ENCODE assay signal across 12 cellular contexts in genomic region chrX:120486786-120487185, GRCh38. TPM values are rescaled to one million over a fixed set of nuclear protein-coding genes. Genes with fewer than 3 reads are reported as not detected.
A peak's percentile ranks its signal among the peaks of the same experiment; 100 is the strongest.
DNase-seq lines count a peak whose midpoint lies in the region; ATAC-seq, FAIRE-seq and TF ChIP-seq lines count a peak whose summit lies in the region.
"Had no signal": no experiment of that assay in that cellular context is flagged by ENCODE, and none has a peak within 500 bp of the region (broad histone marks: within the 10 kb centered on the region; RNA-seq: fewer than 3 reads in every experiment).

No MANE protein-coding gene starts in this region.

- peaks cover 14% of the 10 kb centered on the region for H3K4me1 Mint-ChIP-seq in activated B cell treated with CpG ODN at 0.5 μM for 24 hours
- H3K4me1 Mint-ChIP-seq in type B pancreatic cell (ENCODE audit: unreplicated experiment): peaks cover 3% of the 10 kb centered on the region
- peaks cover 24% of the 10 kb centered on the region for H3K4me1 Mint-ChIP-seq in activated T-cell treated with anti-CD3 and anti-CD28 coated beads, Interleukin-2, amount 50 U/mL, for 24 hours (ENCODE audit: low read depth)

- H3K27me3 Mint-ChIP-seq in activated B cell treated with CpG ODN at 0.5 μM for 24 hours (no peaks in the 10 kb centered on the region), type B pancreatic cell (no peaks in the 10 kb centered on the region)
- peaks cover 3% of the 10 kb centered on the region for H3K27me3 Mint-ChIP-seq in activated T-cell treated with anti-CD3 and anti-CD28 coated beads, Interleukin-2, amount 50 U/mL, for 24 hours

- TF ChIP-seq CTCF in left ventricle myocardium inferior (IDR thresholded peaks at IDR 0.05; ENCODE audit: borderline replicate concordance): no peak
- TF ChIP-seq CTCF in activated B cell treated with CpG ODN at 0.5 μM for 24 hours (IDR thresholded peaks at IDR 0.05): no peak
- no peak for TF ChIP-seq CTCF in HepG2 (CRISPR knock-in tag; IDR thresholded peaks at IDR 0.05)
- no peak for TF ChIP-seq CTCF in type B pancreatic cell (conservative IDR thresholded peaks at IDR 0.05)

- WGBS in HepG2 (ENCODE audit: low lambda C conversion rate): 1% methylated on average over 9 of the region's 9 CpGs

- peaks cover 4% of the 10 kb centered on the region for H3K4me1 ChIP-seq in left ventricle myocardium inferior
- peaks cover 29% of the 10 kb centered on the region for H3K4me1 ChIP-seq in HepG2 (ENCODE audit: insufficient read depth, low read length)
- H3K4me1 ChIP-seq: foreskin keratinocyte had no signal

- intact Hi-C loops in left ventricle myocardium inferior (cut with micrococcal nuclease): no loop called here
- intact Hi-C loops in left cardiac atrium (cut with DNase I): no loop called here
- intact Hi-C loops in activated B cell treated with CpG ODN at 0.5 μM for 24 hours (cut with micrococcal nuclease): loop anchor here (2.0 to 5.0 kb wide), 2 partner anchors 74 to 146 kb away; partner anchors contain the start of genes C1GALT1C1 and CUL4B
- intact Hi-C loops in HepG2 (cut with micrococcal nuclease; ENCODE audit: unreplicated experiment): loop anchor here (2.0 kb wide), 1 partner anchor 20 kb away; no protein-coding TSS in a partner anchor

- H3K36me3 ChIP-seq in left ventricle myocardium inferior: no peaks in the 10 kb centered on the region
- no peaks in the 10 kb centered on the region for H3K36me3 ChIP-seq in HepG2 (replicated peaks in 1 of 2; ENCODE audit: control insufficient read depth in 1 of 2, insufficient read depth in 2 of 2, low read length in 2 of 2)
- H3K36me3 ChIP-seq: SJSA1 had no signal

- POLR2A ChIA-PET in activated B cell treated with CpG ODN at 0.5 μM for 24 hours (lab: Charles Lee) (interaction anchor here (0.5 to 1.6 kb wide), 4 partner anchors 18 to 117 kb away, joined by 5 to 16 read pairs (median 8); partner anchors contain the start of genes CUL4B, LAMP2 and MCTS1), HepG2 (lab: Yijun Ruan, JAX) (interaction anchor here (1.1 to 2.1 kb wide), 4 partner anchors 25 to 266 kb away, joined by 3 to 20 read pairs (median 8); partner anchors contain the start of genes C1GALT1C1 and CUL4B)

- no peaks in the 10 kb centered on the region for H3K79me2 ChIP-seq in HepG2 (ENCODE audit: insufficient read depth, low read length)

- ATAC-seq in left cardiac atrium (no peak), activated B cell treated with CpG ODN at 0.5 μM for 24 hours (ENCODE audit: low read depth) (no peak), HepG2 (peak; percentile 74), HG02885 (IDR thresholded peaks at IDR 0.05; ENCODE audit: poor library complexity, unreplicated experiment) (no peak)

- H3K4me3 Mint-ChIP-seq in activated B cell treated with CpG ODN at 0.5 μM for 24 hours (peak overlapping the region; percentile 15), type B pancreatic cell (peak overlapping the region; percentile 22)
- H3K4me3 Mint-ChIP-seq in activated T-cell treated with anti-CD3 and anti-CD28 coated beads, Interleukin-2, amount 50 U/mL, for 24 hours: no peak overlapping the region

- peak; percentile 58 for FAIRE-seq in HepG2 (lab: Jason Lieb, UNC)
- FAIRE-seq: D721Med had no signal

- H3K9me3 ChIP-seq in left ventricle myocardium inferior (replicated peaks) (no peaks in the 10 kb centered on the region), HepG2 (ENCODE audit: low read length) (no peaks in the 10 kb centered on the region)
- H3K9me3 ChIP-seq: SJSA1 had no signal

- H3K36me3 Mint-ChIP-seq in activated B cell treated with CpG ODN at 0.5 μM for 24 hours (ENCODE audit: low read depth) (no peaks in the 10 kb centered on the region), type B pancreatic cell (peaks cover 5% of the 10 kb centered on the region)
- H3K36me3 Mint-ChIP-seq in activated T-cell treated with anti-CD3 and anti-CD28 coated beads, Interleukin-2, amount 50 U/mL, for 24 hours (ENCODE audit: low read depth): no peaks in the 10 kb centered on the region
- H3K36me3 Mint-ChIP-seq: natural killer cell had no signal

- H3K27ac Mint-ChIP-seq in activated B cell treated with CpG ODN at 0.5 μM for 24 hours (no peak overlapping the region), type B pancreatic cell (no peak overlapping the region)
- H3K27ac Mint-ChIP-seq in activated T-cell treated with anti-CD3 and anti-CD28 coated beads, Interleukin-2, amount 50 U/mL, for 24 hours: no peak overlapping the region

- in situ Hi-C loops in HepG2 (cut with HindIII; ENCODE audit: extremely low pct_ligation_motif_present, low pct_unique_long_range_greater_than_20kb): no loop called here

- no peak for TF ChIP-seq RAD21 in HepG2 (CRISPR knock-in tag; IDR thresholded peaks at IDR 0.05)

- H4K20me1 ChIP-seq in HepG2 (ENCODE audit: insufficient read depth, low read length): no peaks in the 10 kb centered on the region

- TF ChIP-seq POLR2A in HepG2 (IDR thresholded peaks at IDR 0.05; ENCODE audit: insufficient read depth in 1 of 2, low read depth in 2 of 2, low read length in 2 of 2): no peak

- DNase-seq in left ventricle myocardium inferior (no peak), left cardiac atrium (no peak), activated B cell treated with CpG ODN at 0.5 μM for 24 hours (no peak), HepG2 (ENCODE audit: low spot score) (peak; percentile 81), type B pancreatic cell (ENCODE audit: extremely low spot score, unreplicated experiment) (no peak), NCI-H1694 (lab: John Stamatoyannopoulos, UW) (no peak)
- no peak for DNase-seq in activated T-cell treated with anti-CD3 and anti-CD28 coated beads, Interleukin-2, amount 50 U/mL, for 24 hours

- H3K4me3 ChIP-seq in left ventricle myocardium inferior: no peak overlapping the region
- peak overlapping the region in 2 of 3 experiments; percentile 8 to 55; a peak in 3 of 6 replicates for H3K4me3 ChIP-seq in HepG2 (replicated peaks in 1 of 3; ENCODE audit: insufficient read depth in 1 of 3, low read depth in 2 of 3, low read length in 3 of 3)

- H3K27ac ChIP-seq in left ventricle myocardium inferior (replicated peaks): peak overlapping the region; percentile 93
- H3K27ac ChIP-seq in HepG2 (ENCODE audit: extremely low read length, insufficient read depth, low read length): peak overlapping the region; percentile 91
- H3K27ac ChIP-seq: foreskin keratinocyte, SJSA1 had no signal

- no peak overlapping the region for H2AFZ ChIP-seq in HepG2 (ENCODE audit: low read length)

- peak overlapping the region; percentile 80 for H3K4me2 ChIP-seq in HepG2 (ENCODE audit: low read depth, low read length)

- CTCF ChIA-PET in activated B cell treated with CpG ODN at 0.5 μM for 24 hours (lab: Charles Lee): interaction anchor here (0.7 to 1.1 kb wide), 2 partner anchors 18 to 70 kb away, joined by 3 to 5 read pairs; partner anchors contain the start of gene LAMP2
- CTCF ChIA-PET in HepG2 (lab: Yijun Ruan, JAX; ENCODE audit: low intra/inter-chr PET ratio, low total read pairs): no interaction called here

- no TSS peak for BruUV-seq in HepG2 (replicated peaks; lab: Mats Ljungman, UMichigan)

- H3K9me3 Mint-ChIP-seq in activated B cell treated with CpG ODN at 0.5 μM for 24 hours (no peaks in the 10 kb centered on the region), type B pancreatic cell (no peaks in the 10 kb centered on the region)
- no peaks in the 10 kb centered on the region for H3K9me3 Mint-ChIP-seq in activated T-cell treated with anti-CD3 and anti-CD28 coated beads, Interleukin-2, amount 50 U/mL, for 24 hours
- H3K9me3 Mint-ChIP-seq: natural killer cell had no signal

- H3K9ac ChIP-seq in HepG2 (ENCODE audit: insufficient read depth, low read depth, low read length): peak overlapping the region; percentile 64

- H3K27me3 ChIP-seq in left ventricle myocardium inferior (ENCODE audit: low read depth): no peaks in the 10 kb centered on the region
- no peaks in the 10 kb centered on the region for H3K27me3 ChIP-seq in HepG2 (ENCODE audit: control insufficient read depth in 1 of 2, insufficient read depth in 2 of 2, low read length in 2 of 2)
- H3K27me3 ChIP-seq: foreskin keratinocyte, SJSA1 had no signal

- TF ChIP-seq EP300 in HepG2 (IDR thresholded peaks at IDR 0.05; ENCODE audit: low read depth in 2 of 2, low read length in 2 of 2) (peak in 1 of 2 experiments; percentile 79; a peak in 2 of 4 replicates), HepG2 (CRISPR knock-in tag; IDR thresholded peaks at IDR 0.05; ENCODE audit: borderline replicate concordance) (no peak; the same call in 1 of the 2 replicates)

RNA-seq across cellular contexts. Expression of gene LAMP2, which starts 17.7 kb away (rescaled TPM):
- 54.7 TPM for total RNA-seq in left ventricle myocardium inferior
- 10 to 100 TPM; 69.3 to 75.2 TPM for total RNA-seq in left cardiac atrium
- 29.7 and 32.6 TPM in 2 replicates for total RNA-seq in activated B cell treated with CpG ODN at 0.5 μM for 24 hours
- total RNA-seq in HepG2 (2016; rRNA removed; fragmentation: Illumina TruSeq; extraction: Trizol): 63.0 and 127 TPM in 2 replicates
- total RNA-seq in HepG2 (2016; cell fraction: cytosol; rRNA removed; fragmentation: Illumina TruSeq; extraction: Trizol; ENCODE audit: low read depth): 6.3 and 8.5 TPM in 2 replicates
- total RNA-seq in HepG2 (2016; cell fraction: insoluble cytoplasmic fraction; rRNA removed; fragmentation: Illumina TruSeq; extraction: Trizol): 61.8 and 127 TPM in 2 replicates
- 14.0 and 16.8 TPM in 2 replicates for total RNA-seq in HepG2 (2016; cell fraction: membrane; rRNA removed; fragmentation: Illumina TruSeq; extraction: Trizol)
- 117 and 132 TPM in 2 replicates for total RNA-seq in HepG2 (2016; cell fraction: nucleus; rRNA removed; fragmentation: Illumina TruSeq; extraction: Trizol)
- 143 and 170 TPM in 2 replicates for polyA plus RNA-seq in HepG2 (2011; rRNA removed)
- 88.8 and 129 TPM in 2 replicates for polyA plus RNA-seq in HepG2 (2011; cell fraction: cytosol; rRNA removed)
- polyA plus RNA-seq in HepG2 (2011; cell fraction: nucleus; rRNA removed): 38.3 and 46.9 TPM in 2 replicates
- polyA plus RNA-seq in HepG2 (2012): 131 and 146 TPM in 2 replicates
- 7.2 and 7.3 TPM in 2 replicates for polyA plus RNA-seq in HepG2 (2016; cell fraction: cytosol; fragmentation: Illumina TruSeq; extraction: Trizol; ENCODE audit: low read depth)
- polyA plus RNA-seq in HepG2 (2016; cell fraction: insoluble cytoplasmic fraction; fragmentation: Illumina TruSeq; extraction: Trizol; ENCODE audit: low read depth): 51.7 and 54.1 TPM in 2 replicates
- polyA plus RNA-seq in HepG2 (2016; cell fraction: membrane; fragmentation: Illumina TruSeq; extraction: Trizol; ENCODE audit: low read depth): 12.2 and 13.2 TPM in 2 replicates
- 124 and 129 TPM in 2 replicates for polyA plus RNA-seq in HepG2 (2016; cell fraction: nucleus; fragmentation: Illumina TruSeq; extraction: Trizol; ENCODE audit: insufficient read depth, low read depth)
- polyA minus RNA-seq in HepG2 (2011; rRNA and poly(A)+ RNA removed; ENCODE audit: low replicate concordance): 28.8 and 70.3 TPM in 2 replicates
- 106 and 122 TPM in 2 replicates for polyA minus RNA-seq in HepG2 (2011; cell fraction: cytosol; rRNA and poly(A)+ RNA removed)
- 61.7 and 77.6 TPM in 2 replicates for polyA minus RNA-seq in HepG2 (2011; cell fraction: nucleus; rRNA and poly(A)+ RNA removed)
- total RNA-seq in type B pancreatic cell (ENCODE audit: low replicate concordance): 82.9 and 120 TPM in 2 replicates

Comparison
In these comparisons a context has a peak if more than half of its experiments do, and no peak if none do; other contexts are left out.
1. intact Hi-C loops: an anchor here in activated B cell treated with CpG ODN at 0.5 μM for 24 hours (2.0 to 5.0 kb wide) and HepG2 (2.0 kb wide); none called in left ventricle myocardium inferior and left cardiac atrium.